Comparison of ENCODE assay signal across 37 cellular contexts in the genomic region with DNA sequence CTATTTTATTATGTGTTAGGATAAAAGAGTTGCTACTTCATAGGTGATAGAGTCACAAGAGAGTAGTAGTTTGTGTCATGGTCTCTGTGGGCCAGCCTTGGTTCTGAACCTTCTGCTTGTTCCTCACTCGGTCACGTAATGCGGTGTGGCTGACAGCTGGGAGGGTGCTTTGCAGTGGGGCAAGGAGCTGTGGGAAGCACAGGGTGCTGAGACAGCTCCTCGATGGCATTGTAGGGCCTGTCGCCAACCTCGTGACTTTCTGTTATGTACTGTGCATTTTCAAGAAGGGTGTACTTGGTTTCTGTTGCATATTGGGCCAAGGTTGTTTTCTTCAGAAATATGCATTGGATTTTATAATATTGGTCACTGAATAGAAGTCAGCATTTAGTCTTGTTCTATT.
"Had no signal": no experiment of that assay in that cellular context is flagged by ENCODE, and none has a peak within 500 bp of the region (broad histone marks: within the 10 kb centered on the region; RNA-seq: fewer than 3 reads in every experiment).

No MANE protein-coding gene starts in this region.

- H3K4me3 ChIP-seq: adrenal gland, body of pancreas, breast epithelium had no signal

- H3K9me3 Mint-ChIP-seq: activated B cell treated with CpG ODN at 0.5 μM for 24 hours; activated CD4-positive, alpha-beta memory T cell treated with anti-CD3 and anti-CD28 coated beads for 36 hours; activated CD4-positive, alpha-beta T cell treated with anti-CD3 and anti-CD28 coated beads, Interleukin-2, amount 10 ng/mL, durations not matched to agents 24 days and 14 days; activated CD8-positive, alpha-beta T cell treated with anti-CD3 and anti-CD28 coated beads for 36 hours; activated naive CD4-positive, alpha-beta T cell treated with anti-CD3 and anti-CD28 coated beads for 36 hours; activated naive CD4-positive, alpha-beta T cell treated with anti-CD3 and anti-CD28 coated beads, Interleukin-2, amount 50 U/mL, for 72 hours; activated naive CD8-positive, alpha-beta T cell treated with anti-CD3 and anti-CD28 coated beads for 36 hours; activated T-cell treated with anti-CD3 and anti-CD28 coated beads, Interleukin-2, amount 50 U/mL, for 4 hours; activated T-cell treated with anti-CD3 and anti-CD28 coated beads, Interleukin-2, amount 50 U/mL, for 72 hours; activated T-helper 1 cell treated with anti-CD3 and anti-CD28 coated beads, Interleukin-12 subunit alpha, Interleukin-12 subunit beta, Interleukin-2, Interleukin-4 antibody, amounts not matched to agents 30 ng/mL and 10 ng/mL and 1 ng/mL, durations not matched to agents 14 hours and 24 hours and 36 hours; activated T-helper 17 cell treated with anti-CD3 and anti-CD28 coated beads, Interleukin-2, amount 50 U/mL, for 72 hours; T-helper 1 cell treated with Interleukin-12 subunit alpha and Interleukin-12 subunit beta and Interleukin-4 antibody, amounts not matched to agents 30 μg/mL and 1 μg/mL, for 36 hours; T-helper 2 cell treated with Interferon-gamma antibody and Interleukin-4, amounts not matched to agents 5 μg/mL and 100 μg/mL, for 36 hours had no signal

- H3K9me3 ChIP-seq: adrenal gland, body of pancreas, breast epithelium had no signal

- H3K27ac ChIP-seq: adrenal gland, body of pancreas, brain microvascular endothelial cell, breast epithelium, VCaP had no signal

- H3K27me3 ChIP-seq: adrenal gland, body of pancreas, brain microvascular endothelial cell, breast epithelium had no signal

- H3K4me1 Mint-ChIP-seq: activated B cell treated with CpG ODN at 0.5 μM for 24 hours; activated CD4-positive, alpha-beta T cell treated with anti-CD3 and anti-CD28 coated beads, Interleukin-2, amount 10 ng/mL, durations not matched to agents 24 days and 14 days; activated naive CD8-positive, alpha-beta T cell treated with anti-CD3 and anti-CD28 coated beads for 36 hours had no signal

- DNase-seq: activated B cell treated with CpG ODN at 0.5 μM for 24 hours; activated CD4-positive, alpha-beta memory T cell treated with anti-CD3 and anti-CD28 coated beads for 36 hours; activated CD4-positive, alpha-beta T cell treated with anti-CD3 and anti-CD28 coated beads for 4 hours; activated CD4-positive, alpha-beta T cell treated with anti-CD3 and anti-CD28 coated beads, Interleukin-2, amount 10 ng/mL, durations not matched to agents 24 days and 14 days; activated CD4-positive, alpha-beta T cell treated with anti-CD3 and anti-CD28 coated beads, Interleukin-2, amount 50 U/mL, for 1 hour; activated CD4-positive, alpha-beta T cell treated with anti-CD3 and anti-CD28 coated beads, Interleukin-2, amount 50 U/mL, for 4 hours; activated CD4-positive, CD25-positive, alpha-beta regulatory T cell treated with anti-CD3 and anti-CD28 coated beads, Interleukin-2, amount 50 U/mL, for 72 hours; activated CD8-positive, alpha-beta memory T cell treated with anti-CD3 and anti-CD28 coated beads, Interleukin-2, amount 50 U/mL, for 4 hours; activated CD8-positive, alpha-beta T cell treated with anti-CD3 and anti-CD28 coated beads for 36 hours; activated effector memory CD4-positive, alpha-beta T cell treated with anti-CD3 and anti-CD28 coated beads, Interleukin-2, amount 50 U/mL, for 16 hours; activated gamma-delta T cell treated with Interleukin-2 at 50 U/mL for 16 hours; activated naive CD4-positive, alpha-beta T cell; activated naive CD4-positive, alpha-beta T cell treated with anti-CD3 and anti-CD28 coated beads for 36 hours; activated naive CD4-positive, alpha-beta T cell treated with anti-CD3 and anti-CD28 coated beads, Interleukin-2, amount 50 U/mL, for 16 hours; activated naive CD8-positive, alpha-beta T cell treated with anti-CD3 and anti-CD28 coated beads for 36 hours; activated T-cell treated with anti-CD3 and anti-CD28 coated beads for 4 hours; activated T-cell treated with anti-CD3 and anti-CD28 coated beads, Interleukin-2, amount 50 U/mL, for 1 hour; activated T-cell treated with anti-CD3 and anti-CD28 coated beads, Interleukin-2, amount 50 U/mL, for 4 hours; activated T-cell treated with anti-CD3 and anti-CD28 coated beads, Interleukin-2, amount 50 U/mL, for 72 hours; adrenal gland; amniotic stem cell; aorta; body of pancreas; brain microvascular endothelial cell; central memory CD4-positive, alpha-beta T cell; T-helper 1 cell; T-helper 2 cell; T-helper 9 cell had no signal

- H3K4me3 Mint-ChIP-seq: activated B cell treated with CpG ODN at 0.5 μM for 24 hours; activated CD4-positive, alpha-beta memory T cell treated with anti-CD3 and anti-CD28 coated beads for 36 hours; activated CD4-positive, alpha-beta T cell treated with anti-CD3 and anti-CD28 coated beads, Interleukin-2, amount 10 ng/mL, durations not matched to agents 24 days and 14 days; activated CD8-positive, alpha-beta T cell treated with anti-CD3 and anti-CD28 coated beads for 36 hours; activated naive CD4-positive, alpha-beta T cell treated with anti-CD3 and anti-CD28 coated beads for 36 hours; activated naive CD8-positive, alpha-beta T cell treated with anti-CD3 and anti-CD28 coated beads for 36 hours; activated T-cell treated with anti-CD3 and anti-CD28 coated beads, Interleukin-2, amount 50 U/mL, for 4 hours; activated T-cell treated with anti-CD3 and anti-CD28 coated beads, Interleukin-2, amount 50 U/mL, for 72 hours; activated T-helper 1 cell treated with anti-CD3 and anti-CD28 coated beads, Interleukin-12 subunit alpha, Interleukin-12 subunit beta, Interleukin-2, Interleukin-4 antibody, amounts not matched to agents 30 ng/mL and 10 ng/mL and 1 ng/mL, durations not matched to agents 14 hours and 24 hours and 36 hours; activated T-helper 17 cell treated with anti-CD3 and anti-CD28 coated beads, Interleukin-2, amount 50 U/mL, for 72 hours; T-helper 1 cell treated with Interleukin-12 subunit alpha and Interleukin-12 subunit beta and Interleukin-4 antibody, amounts not matched to agents 30 μg/mL and 1 μg/mL, for 36 hours; T-helper 2 cell treated with Interferon-gamma antibody and Interleukin-4, amounts not matched to agents 5 μg/mL and 100 μg/mL, for 36 hours had no signal

- H3K36me3 ChIP-seq: adrenal gland, brain microvascular endothelial cell, breast epithelium had no signal

- H3K27me3 Mint-ChIP-seq: activated CD4-positive, alpha-beta memory T cell treated with anti-CD3 and anti-CD28 coated beads for 36 hours; activated naive CD8-positive, alpha-beta T cell treated with anti-CD3 and anti-CD28 coated beads for 36 hours had no signal

- FAIRE-seq: astrocyte, TTC549 had no signal

- H3K4me1 ChIP-seq: adrenal gland, body of pancreas, breast epithelium had no signal

- H3K27ac Mint-ChIP-seq: activated B cell treated with CpG ODN at 0.5 μM for 24 hours; activated CD4-positive, alpha-beta memory T cell treated with anti-CD3 and anti-CD28 coated beads for 36 hours; activated CD4-positive, alpha-beta T cell treated with anti-CD3 and anti-CD28 coated beads, Interleukin-2, amount 10 ng/mL, durations not matched to agents 24 days and 14 days; activated CD8-positive, alpha-beta T cell treated with anti-CD3 and anti-CD28 coated beads for 36 hours; activated naive CD4-positive, alpha-beta T cell treated with anti-CD3 and anti-CD28 coated beads for 36 hours; activated naive CD4-positive, alpha-beta T cell treated with anti-CD3 and anti-CD28 coated beads, Interleukin-2, amount 50 U/mL, for 72 hours; activated naive CD8-positive, alpha-beta T cell treated with anti-CD3 and anti-CD28 coated beads for 36 hours; activated T-cell treated with anti-CD3 and anti-CD28 coated beads, Interleukin-2, amount 50 U/mL, for 72 hours; activated T-helper 1 cell treated with anti-CD3 and anti-CD28 coated beads, Interleukin-12 subunit alpha, Interleukin-12 subunit beta, Interleukin-2, Interleukin-4 antibody, amounts not matched to agents 30 ng/mL and 10 ng/mL and 1 ng/mL, durations not matched to agents 14 hours and 24 hours and 36 hours; activated T-helper 17 cell treated with anti-CD3 and anti-CD28 coated beads, Interleukin-2, amount 50 U/mL, for 72 hours; T-helper 1 cell treated with Interleukin-12 subunit alpha and Interleukin-12 subunit beta and Interleukin-4 antibody, amounts not matched to agents 30 μg/mL and 1 μg/mL, for 36 hours; T-helper 2 cell treated with Interferon-gamma antibody and Interleukin-4, amounts not matched to agents 5 μg/mL and 100 μg/mL, for 36 hours had no signal

- H3K36me3 Mint-ChIP-seq: activated CD4-positive, alpha-beta memory T cell treated with anti-CD3 and anti-CD28 coated beads for 36 hours; activated naive CD4-positive, alpha-beta T cell treated with anti-CD3 and anti-CD28 coated beads, Interleukin-2, amount 50 U/mL, for 72 hours; activated naive CD8-positive, alpha-beta T cell treated with anti-CD3 and anti-CD28 coated beads for 36 hours had no signal

- ATAC-seq: activated CD8-positive, alpha-beta T cell treated with anti-CD3 and anti-CD28 coated beads for 36 hours; activated naive CD4-positive, alpha-beta T cell treated with anti-CD3 and anti-CD28 coated beads, Interleukin-2, amount 50 U/mL, for 72 hours; activated T-cell treated with anti-CD3 and anti-CD28 coated beads, Interleukin-2, amount 50 U/mL, for 4 hours; activated T-cell treated with anti-CD3 and anti-CD28 coated beads, Interleukin-2, amount 50 U/mL, for 72 hours; activated T-helper 17 cell treated with anti-CD3 and anti-CD28 coated beads, Interleukin-2, amount 50 U/mL, for 72 hours; body of pancreas had no signal
